ENCODE assay signal across 1 cellular context in the genomic region with DNA sequence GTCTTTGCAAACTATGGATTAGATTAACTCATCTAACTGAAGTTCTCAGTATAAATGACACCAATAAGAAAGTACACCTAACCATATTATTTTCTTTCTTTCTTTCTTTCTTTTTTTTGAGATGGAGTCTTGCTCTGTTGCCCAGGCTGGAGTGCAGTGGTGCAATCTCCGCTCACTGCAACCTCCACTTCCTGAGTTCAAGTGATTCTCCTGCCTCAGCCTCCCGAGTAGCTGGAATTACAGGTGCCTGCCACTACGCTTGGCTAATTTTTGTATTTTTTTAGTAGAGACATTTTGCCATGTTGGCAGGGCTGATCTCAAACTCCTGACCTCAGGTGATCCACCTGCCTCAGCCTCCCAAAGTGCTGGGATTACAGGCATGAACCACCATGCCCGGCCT.
TF ChIP-seq lines count a peak whose summit lies in the region.

No MANE protein-coding gene starts in this region.

TF ChIP-seq in HepG2, 621 proteins besides CTCF, POLR2A, EP300 and RAD21:
- peak; percentile 83 for TF ChIP-seq ZNF121 (CRISPR knock-in tag; IDR thresholded peaks at IDR 0.05)
- peak; percentile 65; the same call in 1 of the 2 replicates for TF ChIP-seq ZNF770 (CRISPR knock-in tag; IDR thresholded peaks at IDR 0.05)
